Comparison of ENCODE assay signal across 9 cellular contexts in the genomic region with DNA sequence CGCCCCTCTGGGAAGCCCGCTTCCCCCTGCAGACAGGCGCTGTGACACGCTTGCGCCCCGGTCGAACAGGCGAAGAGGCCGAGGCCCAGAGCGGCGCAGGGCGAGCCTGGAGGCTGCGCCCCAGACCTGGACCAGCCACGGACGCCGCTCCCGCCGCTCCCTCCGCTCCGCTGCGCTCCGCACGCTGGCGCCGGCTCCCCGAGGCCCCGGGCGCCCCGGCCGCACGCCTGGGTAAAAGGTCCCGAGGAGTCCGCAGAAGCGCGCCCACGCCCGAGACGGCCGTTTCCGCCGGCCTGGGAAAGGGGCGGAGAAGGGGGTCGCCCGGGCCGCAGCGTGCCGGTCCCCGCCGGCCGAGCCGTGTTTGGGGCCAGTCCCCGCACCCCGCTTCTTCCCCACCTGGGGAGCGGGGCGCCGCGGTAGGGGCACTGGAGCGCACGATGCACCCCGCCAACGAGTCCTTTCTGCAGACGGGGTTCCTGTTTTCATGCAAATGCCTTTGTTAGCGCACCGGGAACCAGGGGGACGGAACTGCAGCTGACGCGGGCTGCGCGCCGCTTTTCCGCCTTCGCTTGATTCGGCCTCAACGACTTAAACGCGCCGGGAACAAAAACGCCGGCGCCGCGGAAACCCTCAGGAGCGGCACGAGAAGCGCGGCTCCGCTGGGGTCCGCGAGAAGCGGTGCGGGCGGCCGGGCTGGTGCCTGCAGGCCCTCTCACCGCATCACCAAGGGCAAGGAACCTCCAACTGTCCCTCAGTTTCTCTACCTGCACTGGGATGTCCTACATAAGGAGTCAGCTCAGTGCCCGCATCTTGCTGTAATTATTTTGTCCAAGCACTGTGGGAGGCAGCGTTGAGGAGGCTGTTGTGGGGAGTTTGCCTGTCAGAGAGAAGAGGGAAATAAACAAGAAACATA.
A peak's percentile ranks its signal among the peaks of the same experiment; 100 is the strongest.
DNase-seq lines count a peak whose midpoint lies in the region; ATAC-seq and TF ChIP-seq lines count a peak whose summit lies in the region.
"Had no signal": no experiment of that assay in that cellular context is flagged by ENCODE, and none has a peak within 500 bp of the region (broad histone marks: within the 10 kb centered on the region; RNA-seq: fewer than 3 reads in every experiment).

No MANE protein-coding gene starts in this region.

- no peaks in the 10 kb centered on the region for H3K36me3 Mint-ChIP-seq in activated T-helper 17 cell treated with anti-CD3 and anti-CD28 coated beads, Interleukin-2, amount 50 U/mL, for 72 hours (ENCODE audit: low read depth)

- H3K27me3 Mint-ChIP-seq in activated T-helper 17 cell treated with anti-CD3 and anti-CD28 coated beads, Interleukin-2, amount 50 U/mL, for 72 hours, result peaks cover 60% of the 10 kb centered on the region

- H3K9me3 ChIP-seq in MM.1S (replicated peaks; ENCODE audit: insufficient read depth, low read length), result no peaks in the 10 kb centered on the region

- peaks cover 11% of the 10 kb centered on the region; the same call in 1 of the 2 replicates for H3F3A ChIP-seq in MM.1S (ENCODE audit: insufficient read depth, low read length)

- ATAC-seq in activated T-helper 17 cell treated with anti-CD3 and anti-CD28 coated beads, Interleukin-2, amount 50 U/mL, for 72 hours (replicated peaks), result no peak
- ATAC-seq in omental fat pad (ENCODE audit: low FRiP score), result peak; percentile 45

- intact Hi-C loops in head of caudate nucleus (cut with DNase I), result loop anchor here (2.0 kb wide), 1 partner anchor 91 kb away; a partner anchor contains a TSS

- no peaks in the 10 kb centered on the region for H3K36me3 ChIP-seq in MM.1S (replicated peaks; ENCODE audit: insufficient read depth, low read length)

- H3K9me3 Mint-ChIP-seq in activated T-helper 17 cell treated with anti-CD3 and anti-CD28 coated beads, Interleukin-2, amount 50 U/mL, for 72 hours, result no peaks in the 10 kb centered on the region

- no peaks in the 10 kb centered on the region for H3K79me2 ChIP-seq in MM.1S (ENCODE audit: low read length)

- H3K9me2 ChIP-seq in MM.1S (replicated peaks; ENCODE audit: insufficient read depth, low read length), result no peaks in the 10 kb centered on the region

- no peak overlapping the region for H3K27ac ChIP-seq in MM.1S (ENCODE audit: low read length)
- H3K27ac ChIP-seq: C4-2B had no signal

- H3K4me1 Mint-ChIP-seq in activated T-helper 17 cell treated with anti-CD3 and anti-CD28 coated beads, Interleukin-2, amount 50 U/mL, for 72 hours, result peaks cover 6% of the 10 kb centered on the region

- peak overlapping the region; percentile 42; the same call in 1 of the 2 replicates for H3K9ac ChIP-seq in MM.1S (ENCODE audit: low read length)

- H3K4me1 ChIP-seq in MM.1S (ENCODE audit: low read length), result peaks cover 18% of the 10 kb centered on the region

- peak overlapping the region; percentile 94 for H3K4me2 ChIP-seq in MM.1S (ENCODE audit: low read depth, low read length)

- no peak for TF ChIP-seq CTCF in MM.1S (IDR thresholded peaks at IDR 0.05; ENCODE audit: low read length)
- TF ChIP-seq CTCF in omental fat pad (IDR thresholded peaks at IDR 0.05), result no peak

- H2AFZ ChIP-seq in MM.1S (ENCODE audit: low read length), result peak overlapping the region; percentile 57

- H3K27me3 ChIP-seq in MM.1S (replicated peaks; ENCODE audit: insufficient read depth, low read length), result peaks cover 3% of the 10 kb centered on the region; the same call in 1 of the 2 replicates

- peak overlapping the region; percentile 2 for H3K4me3 Mint-ChIP-seq in activated T-helper 17 cell treated with anti-CD3 and anti-CD28 coated beads, Interleukin-2, amount 50 U/mL, for 72 hours

- H3K27ac Mint-ChIP-seq in activated T-helper 17 cell treated with anti-CD3 and anti-CD28 coated beads, Interleukin-2, amount 50 U/mL, for 72 hours, result no peak overlapping the region

- DNase-seq in NCI-H2196 (lab: John Stamatoyannopoulos, UW; ENCODE audit: unreplicated experiment) (peak; percentile 16), NCI-H2196 treated with DMSO at 0.1 percent for 48 hours (lab: John Stamatoyannopoulos, UW; ENCODE audit: unreplicated experiment) (no peak), MM.1S (peak; percentile 79), head of caudate nucleus (peak in 41 of 42 donors; percentile 49 to 83 (median 67)), omental fat pad (ENCODE audit: low spot score) (no peak), HUDEP-2 (lab: John Stamatoyannopoulos, UW; ENCODE audit: unreplicated experiment in 76 of 76) (no peak), NCI-H446 treated with DMSO at 0.1 percent for 48 hours (lab: John Stamatoyannopoulos, UW) (no peak)

- peak overlapping the region; percentile 63 for H3K4me3 ChIP-seq in MM.1S (ENCODE audit: low read length)

- H4K20me1 ChIP-seq in MM.1S (ENCODE audit: insufficient read depth, low read length), result no peaks in the 10 kb centered on the region

Comparison
In these comparisons a context has a peak if more than half of its experiments do, and no peak if none do; other contexts are left out.
1. DNase-seq: peak in NCI-H2196 (single experiment), MM.1S (single experiment) and head of caudate nucleus (41 of 42); none in NCI-H2196 treated with DMSO at 0.1 percent for 48 hours (single experiment), omental fat pad (single experiment), HUDEP-2 (0 of 76) and NCI-H446 treated with DMSO at 0.1 percent for 48 hours (single experiment).